ENCODE assay signal across 11 cellular contexts in genomic region chr10:86900955-86901354, GRCh38. TPM values are rescaled to one million over a fixed set of nuclear protein-coding genes. Genes with fewer than 3 reads are reported as not detected.
DNase-seq lines count a peak whose midpoint lies in the region; TF ChIP-seq lines count a peak whose summit lies in the region.
"Had no signal": no experiment of that assay in that cellular context is flagged by ENCODE, and none has a peak within 500 bp of the region (broad histone marks: within the 10 kb centered on the region; RNA-seq: fewer than 3 reads in every experiment).

No MANE protein-coding gene starts in this region.

- no peak overlapping the region for H3K4ac ChIP-seq in mesendoderm (ENCODE audit: low read depth, low read length)

- H3K23ac ChIP-seq in mesendoderm (ENCODE audit: low read length) = no peak overlapping the region

- H3K4me3 ChIP-seq in astrocyte of the spinal cord (ENCODE audit: low read depth, low read length) = no peak overlapping the region
- H3K4me3 ChIP-seq in mesendoderm (ENCODE audit: low read length) = no peak overlapping the region
- H3K4me3 ChIP-seq: breast epithelium had no signal

- whole genome bisulfite sequencing in mesendoderm (ENCODE audit: extremely low coverage, insufficient coverage, low lambda C conversion rate) = no CpG with 5 or more reads among the region's 2 CpGs

- H4K8ac ChIP-seq in mesendoderm (ENCODE audit: low read depth, low read length) = no peak overlapping the region

- H2BK5ac ChIP-seq in mesendoderm (ENCODE audit: low read length) = no peak overlapping the region

- H2AK5ac ChIP-seq in mesendoderm (ENCODE audit: low read length) = no peak overlapping the region

- peaks cover 8% of the 10 kb centered on the region for H3K79me1 ChIP-seq in mesendoderm (ENCODE audit: low read length)

- H3K56ac ChIP-seq in mesendoderm (ENCODE audit: low read length) = no peak overlapping the region

- H3K4me1 ChIP-seq in mesendoderm (ENCODE audit: control insufficient read depth, low read depth, low read length) = no peaks in the 10 kb centered on the region
- H3K4me1 ChIP-seq: breast epithelium had no signal

- in situ Hi-C loops in astrocyte of the spinal cord (cut with HindIII; ENCODE audit: low sequenced_read_pairs) = no loop called here

- no peak overlapping the region for H4K5ac ChIP-seq in mesendoderm (ENCODE audit: low read length)

- intact Hi-C loops in cardiac septum (cut with DNase I) = loop anchor here (2.0 kb wide), 2 partner anchors 144 to 190 kb away; partner anchors contain the start of gene BMPR1A

- no peak overlapping the region for H3K4me2 ChIP-seq in mesendoderm (ENCODE audit: low read length)

- no peak overlapping the region for H2BK120ac ChIP-seq in mesendoderm (ENCODE audit: low read depth, low read length)

- no peak for TF ChIP-seq CTCF in astrocyte of the spinal cord (IDR thresholded peaks at IDR 0.05; ENCODE audit: low read depth, low read length)

- H3K36me3 ChIP-seq in mesendoderm (ENCODE audit: control insufficient read depth, insufficient read depth, low read length) = peaks cover 9% of the 10 kb centered on the region
- H3K36me3 ChIP-seq: breast epithelium had no signal

- no peak overlapping the region for H3K18ac ChIP-seq in mesendoderm (ENCODE audit: low read length)

- no peak overlapping the region for H3K27ac ChIP-seq in mesendoderm (ENCODE audit: low read depth, low read length)
- H3K27ac ChIP-seq: breast epithelium had no signal

- H3K9ac ChIP-seq in mesendoderm (ENCODE audit: low read length) = no peak overlapping the region

- H3K79me2 ChIP-seq in mesendoderm (ENCODE audit: control insufficient read depth, insufficient read depth, low read length) = peaks cover 8% of the 10 kb centered on the region

- H2BK15ac ChIP-seq in mesendoderm (replicated peaks; ENCODE audit: low read depth) = no peak overlapping the region

- DNase-seq in AG08395 (ENCODE audit: low spot score) (peak; percentile 46), astrocyte of the spinal cord (ENCODE audit: low read depth, low spot score) (peak; percentile 41), cardiac septum (ENCODE audit: low spot score) (peak; percentile 91), pons (ENCODE audit: low spot score) (peak; percentile 86), mesendoderm (no peak), NCI-H1417 treated with DMSO at 0.1 percent for 48 hours (lab: John Stamatoyannopoulos, UW) (no peak), NCI-H1694 (lab: John Stamatoyannopoulos, UW) (no peak), T1000 (lab: John Stamatoyannopoulos, UW) (no peak)
- DNase-seq: activated CD8-positive, alpha-beta memory T cell treated with anti-CD3 and anti-CD28 coated beads, Interleukin-2, amount 10 ng/mL, durations not matched to agents 7 days and 5 days; MV-4-11 had no signal

- no peaks in the 10 kb centered on the region for H3K27me3 ChIP-seq in mesendoderm (ENCODE audit: insufficient read depth, low read length, poor library complexity)
- H3K27me3 ChIP-seq: breast epithelium had no signal

RNA-seq across cellular contexts. Expression of gene MMRN2, which starts 56.5 kb away (rescaled TPM):
- 28.0 TPM for total RNA-seq in cardiac septum
- 0.46 TPM for polyA plus RNA-seq in mesendoderm (2013, experiment 1 of 2)
- polyA plus RNA-seq in mesendoderm (2013, experiment 2 of 2) = 0.29 TPM
- total RNA-seq: activated CD8-positive, alpha-beta memory T cell treated with anti-CD3 and anti-CD28 coated beads, Interleukin-2, amount 10 ng/mL, durations not matched to agents 7 days and 5 days had no signal

RNA-seq across cellular contexts. Expression of gene SNCG, which starts 57.4 kb away (rescaled TPM):
- 9.3 TPM for total RNA-seq in cardiac septum
- 2.8 TPM for polyA plus RNA-seq in mesendoderm (2013, experiment 1 of 2)
- polyA plus RNA-seq in mesendoderm (2013, experiment 2 of 2) = 3.3 TPM
- total RNA-seq: activated CD8-positive, alpha-beta memory T cell treated with anti-CD3 and anti-CD28 coated beads, Interleukin-2, amount 10 ng/mL, durations not matched to agents 7 days and 5 days had no signal

Comparison
In these comparisons a context has a peak if more than half of its experiments do, and no peak if none do; other contexts are left out.
1. DNase-seq: peak in AG08395 (single experiment), astrocyte of the spinal cord (single experiment), cardiac septum (single experiment) and pons (single experiment); none in mesendoderm (single experiment), NCI-H1417 treated with DMSO at 0.1 percent for 48 hours (single experiment), NCI-H1694 (single experiment) and T1000 (single experiment).